ENCODE assay signal across 18 cellular contexts in genomic region chr6:164107297-164107995, GRCh38.
A peak's percentile ranks its signal among the peaks of the same experiment; 100 is the strongest.
DNase-seq lines count a peak whose midpoint lies in the region; ATAC-seq and TF ChIP-seq lines count a peak whose summit lies in the region.
"Had no signal": no experiment of that assay in that cellular context is flagged by ENCODE, and none has a peak within 500 bp of the region (broad histone marks: within the 10 kb centered on the region; RNA-seq: fewer than 3 reads in every experiment).

No MANE protein-coding gene starts in this region.

- no peak overlapping the region for H3K27ac Mint-ChIP-seq in WTC11
- H3K27ac Mint-ChIP-seq in activated T-helper 1 cell treated with anti-CD3 and anti-CD28 coated beads, Interleukin-12 subunit alpha, Interleukin-12 subunit beta, Interleukin-2, Interleukin-4 antibody, amounts not matched to agents 30 ng/mL and 10 ng/mL and 1 ng/mL, durations not matched to agents 14 hours and 24 hours and 36 hours = no peak overlapping the region
- H3K27ac Mint-ChIP-seq: activated naive CD4-positive, alpha-beta T cell treated with anti-CD3 and anti-CD28 coated beads for 36 hours; natural killer cell treated with Interleukin-12 subunit alpha and Interleukin-12 subunit beta and Interleukin-15 and Interleukin-18, amount 100 ng/mL, for 72 hours had no signal

- intact Hi-C loops in psoas muscle (cut with DNase I) = loop anchor here (5.0 to 10.0 kb wide), 5 partner anchors 283 to 1383 kb away; partner anchors contain the start of genes PACRG (in 1 of the 2) and PRKN (in 1 of the 2)
- intact Hi-C loops in activated T-helper 1 cell treated with anti-CD3 and anti-CD28 coated beads, Interleukin-12 subunit alpha, Interleukin-12 subunit beta, Interleukin-2, Interleukin-4 antibody, amounts not matched to agents 30 ng/mL and 10 ng/mL and 1 ng/mL, durations not matched to agents 14 hours and 24 hours and 36 hours (cut with micrococcal nuclease) = no loop called here

- WGBS in psoas muscle, 3 donors = 50 to 58% (median 56%) methylated on average over 9 of the region's 9 CpGs

- CTCF ChIA-PET in HEK293 (lab: Yijun Ruan, JAX) (interaction anchor here (0.5 to 2.9 kb wide), 7 partner anchors 9 to 1155 kb away, joined by 3 to 19 read pairs (median 3); no protein-coding TSS in a partner anchor), WTC11 (lab: Charles Lee) (interaction anchor here (1.4 kb wide), 1 partner anchor 553 kb away, joined by 3 read pairs; no protein-coding TSS in a partner anchor)

- no peak overlapping the region for H3K4me3 Mint-ChIP-seq in WTC11
- H3K4me3 Mint-ChIP-seq in activated T-helper 1 cell treated with anti-CD3 and anti-CD28 coated beads, Interleukin-12 subunit alpha, Interleukin-12 subunit beta, Interleukin-2, Interleukin-4 antibody, amounts not matched to agents 30 ng/mL and 10 ng/mL and 1 ng/mL, durations not matched to agents 14 hours and 24 hours and 36 hours = no peak overlapping the region
- H3K4me3 Mint-ChIP-seq: activated naive CD4-positive, alpha-beta T cell treated with anti-CD3 and anti-CD28 coated beads for 36 hours had no signal

- H3K4me3 ChIP-seq in HEK293 (ENCODE audit: low read depth, low read length) = no peak overlapping the region
- H3K4me3 ChIP-seq in psoas muscle = no peak overlapping the region
- H3K4me3 ChIP-seq: PC-9 had no signal

- no peaks in the 10 kb centered on the region for H3K9me3 ChIP-seq in HEK293 (ENCODE audit: control insufficient read depth, insufficient read depth, low read depth, low read length)
- no peaks in the 10 kb centered on the region for H3K9me3 ChIP-seq in psoas muscle

- H3K27ac ChIP-seq in HEK293 (ENCODE audit: extremely low read depth, low read depth, low read length) (no peak overlapping the region), psoas muscle (peak overlapping the region; percentile 99)
- H3K27ac ChIP-seq: PC-9 had no signal

- no peaks in the 10 kb centered on the region for H3K27me3 ChIP-seq in psoas muscle (ENCODE audit: insufficient read depth in 3 of 3, low read length in 2 of 3)

- TF ChIP-seq CTCF in HEK293 (tag by site-specific recombination; IDR thresholded peaks at IDR 0.05) (no peak), WTC11 (IDR thresholded peaks at IDR 0.05) (no peak), psoas muscle (IDR thresholded peaks at IDR 0.05) (no peak)

- POLR2A ChIA-PET in HEK293 (lab: Yijun Ruan, JAX) = no interaction called here
- POLR2A ChIA-PET in WTC11 (lab: Charles Lee) = no interaction called here

- H3K36me3 Mint-ChIP-seq in WTC11 = no peaks in the 10 kb centered on the region
- no peaks in the 10 kb centered on the region for H3K36me3 Mint-ChIP-seq in activated T-helper 1 cell treated with anti-CD3 and anti-CD28 coated beads, Interleukin-12 subunit alpha, Interleukin-12 subunit beta, Interleukin-2, Interleukin-4 antibody, amounts not matched to agents 30 ng/mL and 10 ng/mL and 1 ng/mL, durations not matched to agents 14 hours and 24 hours and 36 hours (ENCODE audit: low read depth)
- H3K36me3 Mint-ChIP-seq: natural killer cell treated with Interleukin-12 subunit alpha and Interleukin-12 subunit beta and Interleukin-15 and Interleukin-18, amount 100 ng/mL, for 72 hours had no signal

- ATAC-seq in WTC11 (no peak), psoas muscle (peak; percentile 72 to 75 (median 75)), GM19328 (IDR thresholded peaks at IDR 0.05; ENCODE audit: unreplicated experiment) (no peak)
- ATAC-seq: natural killer cell treated with Interleukin-12 subunit alpha and Interleukin-12 subunit beta and Interleukin-15 and Interleukin-18, amount 100 ng/mL, for 72 hours had no signal

- no peaks in the 10 kb centered on the region for H3K4me1 ChIP-seq in HEK293 (ENCODE audit: control insufficient read depth, insufficient read depth, low read length)
- peaks cover 38% of the 10 kb centered on the region for H3K4me1 ChIP-seq in psoas muscle

- peaks cover 8% of the 10 kb centered on the region for H3K9me3 Mint-ChIP-seq in WTC11
- H3K9me3 Mint-ChIP-seq in activated T-helper 1 cell treated with anti-CD3 and anti-CD28 coated beads, Interleukin-12 subunit alpha, Interleukin-12 subunit beta, Interleukin-2, Interleukin-4 antibody, amounts not matched to agents 30 ng/mL and 10 ng/mL and 1 ng/mL, durations not matched to agents 14 hours and 24 hours and 36 hours = no peaks in the 10 kb centered on the region
- H3K9me3 Mint-ChIP-seq: activated naive CD4-positive, alpha-beta T cell treated with anti-CD3 and anti-CD28 coated beads for 36 hours; natural killer cell treated with Interleukin-12 subunit alpha and Interleukin-12 subunit beta and Interleukin-15 and Interleukin-18, amount 100 ng/mL, for 72 hours had no signal

- H3K27me3 Mint-ChIP-seq in WTC11 (ENCODE audit: low read depth) = no peaks in the 10 kb centered on the region
- peaks cover 2% of the 10 kb centered on the region for H3K27me3 Mint-ChIP-seq in activated T-helper 1 cell treated with anti-CD3 and anti-CD28 coated beads, Interleukin-12 subunit alpha, Interleukin-12 subunit beta, Interleukin-2, Interleukin-4 antibody, amounts not matched to agents 30 ng/mL and 10 ng/mL and 1 ng/mL, durations not matched to agents 14 hours and 24 hours and 36 hours (ENCODE audit: insufficient read depth)

- H3K4me1 Mint-ChIP-seq in WTC11 = peaks cover 16% of the 10 kb centered on the region
- H3K4me1 Mint-ChIP-seq in activated T-helper 1 cell treated with anti-CD3 and anti-CD28 coated beads, Interleukin-12 subunit alpha, Interleukin-12 subunit beta, Interleukin-2, Interleukin-4 antibody, amounts not matched to agents 30 ng/mL and 10 ng/mL and 1 ng/mL, durations not matched to agents 14 hours and 24 hours and 36 hours (ENCODE audit: low read depth) = no peaks in the 10 kb centered on the region

- no peak for DNase-seq in WTC11 (ENCODE audit: low spot score)
- peak; percentile 14 for DNase-seq in fibroblast of the conjunctiva (ENCODE audit: low read depth)
- DNase-seq in psoas muscle = peak in 1 of 2 donors; percentile 70
- DNase-seq in activated T-helper 1 cell treated with anti-CD3 and anti-CD28 coated beads, Interleukin-12 subunit alpha, Interleukin-12 subunit beta, Interleukin-2, Interleukin-4 antibody, amounts not matched to agents 30 ng/mL and 10 ng/mL and 1 ng/mL, durations not matched to agents 14 hours and 24 hours and 36 hours (ENCODE audit: low spot score) = no peak
- DNase-seq in HUDEP-2 (lab: John Stamatoyannopoulos, UW; ENCODE audit: unreplicated experiment in 76 of 76) = no peak
- no peak for DNase-seq in NCI-H1694 treated with DMSO at 0.1 percent for 48 hours (lab: John Stamatoyannopoulos, UW)
- DNase-seq: activated CD4-positive, alpha-beta T cell treated with anti-CD3 and anti-CD28 coated beads, Interleukin-2, amount 50 U/mL, for 4 hours; activated naive CD4-positive, alpha-beta T cell treated with anti-CD3 and anti-CD28 coated beads for 36 hours; aorta; mammary epithelial cell; NCI-H1436; NCI-H774; PC-9; posterior cingulate gyrus; stimulated activated CD4-positive, alpha-beta T cell treated with anti-CD3 and anti-CD28 coated beads, Interleukin-12 subunit alpha, Interleukin-12 subunit beta, amount 100 ng/mL, for 4 hours had no signal

- H3K36me3 ChIP-seq in HEK293 (ENCODE audit: control insufficient read depth in 2 of 2, insufficient read depth in 1 of 2, low read length in 2 of 2) = no peaks in the 10 kb centered on the region
- no peaks in the 10 kb centered on the region for H3K36me3 ChIP-seq in psoas muscle (ENCODE audit: insufficient read depth in 1 of 2, low read depth in 1 of 2)

TF ChIP-seq in HEK293, 187 proteins besides CTCF, POLR2A, EP300 and RAD21 (continues in another document):
- TF ChIP-seq ZFHX2 (tag by site-specific recombination; conservative IDR thresholded peaks at IDR 0.05) = no peak

TF ChIP-seq in WTC11, 78 proteins besides CTCF, POLR2A, EP300 and RAD21 (continues in another document):
- TF ChIP-seq CDX4 (CRISPR knock-in tag; IDR thresholded peaks at IDR 0.05; ENCODE audit: borderline replicate concordance) (no peak), GRHL2 (CRISPR knock-in tag; IDR thresholded peaks at IDR 0.05; ENCODE audit: insufficient replicate concordance, severe bottlenecking) (no peak), ATF1 (CRISPR knock-in tag; IDR thresholded peaks at IDR 0.05) (no peak), RORB (CRISPR knock-in tag; IDR thresholded peaks at IDR 0.05) (no peak), GABPB1 (CRISPR knock-in tag; IDR thresholded peaks at IDR 0.05) (peak; percentile 96)
- TF ChIP-seq, protein P1, sequence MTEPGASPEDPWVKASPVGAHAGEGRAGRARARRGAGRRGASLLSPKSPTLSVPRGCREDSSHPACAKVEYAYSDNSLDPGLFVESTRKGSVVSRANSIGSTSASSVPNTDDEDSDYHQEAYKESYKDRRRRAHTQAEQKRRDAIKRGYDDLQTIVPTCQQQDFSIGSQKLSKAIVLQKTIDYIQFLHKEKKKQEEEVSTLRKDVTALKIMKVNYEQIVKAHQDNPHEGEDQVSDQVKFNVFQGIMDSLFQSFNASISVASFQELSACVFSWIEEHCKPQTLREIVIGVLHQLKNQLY (CRISPR knock-in tag; IDR thresholded peaks at IDR 0.05) = no peak
- TF ChIP-seq, protein P2, sequence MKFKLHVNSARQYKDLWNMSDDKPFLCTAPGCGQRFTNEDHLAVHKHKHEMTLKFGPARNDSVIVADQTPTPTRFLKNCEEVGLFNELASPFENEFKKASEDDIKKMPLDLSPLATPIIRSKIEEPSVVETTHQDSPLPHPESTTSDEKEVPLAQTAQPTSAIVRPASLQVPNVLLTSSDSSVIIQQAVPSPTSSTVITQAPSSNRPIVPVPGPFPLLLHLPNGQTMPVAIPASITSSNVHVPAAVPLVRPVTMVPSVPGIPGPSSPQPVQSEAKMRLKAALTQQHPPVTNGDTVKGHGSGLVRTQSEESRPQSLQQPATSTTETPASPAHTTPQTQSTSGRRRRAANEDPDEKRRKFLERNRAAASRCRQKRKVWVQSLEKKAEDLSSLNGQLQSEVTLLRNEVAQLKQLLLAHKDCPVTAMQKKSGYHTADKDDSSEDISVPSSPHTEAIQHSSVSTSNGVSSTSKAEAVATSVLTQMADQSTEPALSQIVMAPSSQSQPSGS (CRISPR knock-in tag; IDR thresholded peaks at IDR 0.05; ENCODE audit: borderline replicate concordance, low read depth) = no peak

Comparison
In these comparisons a context has a peak if more than half of its experiments do, and no peak if none do; other contexts are left out.
1. ATAC-seq: peak in psoas muscle (4 of 4); none in WTC11 (single experiment) and GM19328 (single experiment).